In the genomic region with DNA sequence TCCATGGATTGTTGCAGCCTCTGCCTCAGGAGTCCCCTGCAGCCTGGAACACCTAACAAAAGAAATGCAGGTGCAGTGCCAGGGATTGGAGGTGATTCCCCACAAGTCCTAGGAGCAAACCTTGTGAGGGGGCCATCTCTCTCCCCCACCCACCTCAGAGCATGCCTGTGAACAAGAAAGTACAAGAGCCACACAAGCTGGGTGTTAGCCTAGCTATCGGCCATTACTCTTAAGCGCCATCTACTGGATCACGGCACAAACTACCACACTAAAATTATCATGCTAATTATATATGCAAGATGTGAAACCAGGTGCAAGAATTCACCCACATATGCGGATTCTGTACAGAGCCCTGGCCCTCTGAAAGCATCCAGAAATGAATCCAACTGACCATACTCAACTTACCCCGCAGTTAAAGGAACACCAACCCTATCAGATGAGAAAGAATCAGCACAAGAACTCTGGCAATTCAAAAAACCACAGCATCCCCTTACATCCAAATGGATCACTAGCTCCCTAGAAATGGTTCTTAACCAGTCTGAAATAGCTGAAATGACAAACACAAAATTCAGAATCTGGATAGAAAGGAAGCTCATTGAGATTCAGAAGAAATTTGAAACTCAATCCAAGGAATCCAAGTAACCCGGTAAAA, we compare ENCODE assay signal across 9 cellular contexts. TPM values are rescaled to one million over a fixed set of nuclear protein-coding genes. Genes with fewer than 3 reads are reported as not detected.
A peak's percentile ranks its signal among the peaks of the same experiment; 100 is the strongest.
DNase-seq lines count a peak whose midpoint lies in the region; ATAC-seq and TF ChIP-seq lines count a peak whose summit lies in the region.
"Had no signal": no experiment of that assay in that cellular context is flagged by ENCODE, and none has a peak within 500 bp of the region (broad histone marks: within the 10 kb centered on the region; RNA-seq: fewer than 3 reads in every experiment).

No MANE protein-coding gene starts in this region.

- H3K27me3 Mint-ChIP-seq in CD8-positive, alpha-beta memory T cell: peaks cover 3 to 15% of the 10 kb centered on the region in 2 donors

- no peaks in the 10 kb centered on the region for H3K27me3 ChIP-seq in CD8-positive, alpha-beta memory T cell (ENCODE audit: insufficient read depth, low read length, poor library complexity, severe bottlenecking)
- no peaks in the 10 kb centered on the region for H3K27me3 ChIP-seq in PC-9 (ENCODE audit: insufficient read depth, low read depth)
- H3K27me3 ChIP-seq: SJSA1 had no signal

- H3K4me1 ChIP-seq in CD8-positive, alpha-beta memory T cell (ENCODE audit: insufficient read depth, low read length): no peaks in the 10 kb centered on the region
- H3K4me1 ChIP-seq in PC-9 (replicated peaks; ENCODE audit: insufficient read depth): peaks cover 62% of the 10 kb centered on the region

- intact Hi-C loops in PC-9 (cut with micrococcal nuclease; ENCODE audit: unreplicated experiment): loop anchor here (1.0 kb wide), 2 partner anchors 37 to 41 kb away; no protein-coding TSS in a partner anchor

- POLR2A ChIA-PET in CD8-positive, alpha-beta memory T cell (lab: Charles Lee): no interaction called here
- POLR2A ChIA-PET in PC-9 (lab: Charles Lee; ENCODE audit: unreplicated experiment): interaction anchor here (0.6 kb wide), 1 partner anchor 43 kb away, joined by 8 read pairs; no protein-coding TSS in a partner anchor

- H3K4me3 ChIP-seq in CD8-positive, alpha-beta memory T cell (ENCODE audit: low read length): no peak overlapping the region
- H3K4me3 ChIP-seq in PC-9: peak overlapping the region; percentile 47
- H3K4me3 ChIP-seq: SJSA1 had no signal

- H3K4me1 Mint-ChIP-seq in CD8-positive, alpha-beta memory T cell: no peaks in the 10 kb centered on the region

- peaks cover 0 to 4% (median 1%) of the 10 kb centered on the region in 3 donors for H3K36me3 Mint-ChIP-seq in CD8-positive, alpha-beta memory T cell

- H3K79me2 ChIP-seq in PC-9 (ENCODE audit: low read depth): peaks cover 13% of the 10 kb centered on the region; the same call in 1 of the 2 replicates

- H3K36me3 ChIP-seq in CD8-positive, alpha-beta memory T cell (ENCODE audit: insufficient read depth, low read length): no peaks in the 10 kb centered on the region
- H3K36me3 ChIP-seq in PC-9 (ENCODE audit: low read depth): no peaks in the 10 kb centered on the region
- H3K36me3 ChIP-seq: SJSA1 had no signal

- no peak overlapping the region for H3K27ac ChIP-seq in CD8-positive, alpha-beta memory T cell (ENCODE audit: low read depth, low read length)
- peak overlapping the region; percentile 84 for H3K27ac ChIP-seq in PC-9
- H3K27ac ChIP-seq: SJSA1 had no signal

- H3K9me3 Mint-ChIP-seq in CD8-positive, alpha-beta memory T cell: no peaks in the 10 kb centered on the region

- H3K4me3 Mint-ChIP-seq in CD8-positive, alpha-beta memory T cell: no peak overlapping the region

- DNase-seq in CD8-positive, alpha-beta memory T cell: peak; percentile 5 to 67 (median 45)
- peak; percentile 17 for DNase-seq in HuH-7.5 (ENCODE audit: low spot score)
- DNase-seq in PC-9: peak; percentile 44 to 60
- DNase-seq in activated effector memory CD4-positive, alpha-beta T cell treated with Interleukin-2 at 50 U/mL for 16 hours: peak; percentile 5
- DNase-seq in germinal center (ENCODE audit: low spot score): peak; percentile 78
- DNase-seq in pons (ENCODE audit: low spot score): peak; percentile 61
- DNase-seq in GOT3 (lab: John Stamatoyannopoulos, UW): no peak

- H3K4me2 ChIP-seq in PC-9: peak overlapping the region; percentile 72

- TF ChIP-seq CTCF in PC-9 (conservative IDR thresholded peaks at IDR 0.05): peak; percentile 85

- no peak overlapping the region for H2AFZ ChIP-seq in PC-9

- H3K27ac Mint-ChIP-seq in CD8-positive, alpha-beta memory T cell: no peak overlapping the region

- no peaks in the 10 kb centered on the region for H4K20me1 ChIP-seq in PC-9 (ENCODE audit: insufficient read depth)

- BruUV-seq in PC-9 (replicated peaks; lab: Mats Ljungman, UMichigan): TSS peak; percentile 76

- H3K9me3 ChIP-seq in CD8-positive, alpha-beta memory T cell (ENCODE audit: low read length): no peaks in the 10 kb centered on the region
- H3K9me3 ChIP-seq in PC-9 (ENCODE audit: insufficient read depth, low read depth): no peaks in the 10 kb centered on the region; the same call in 1 of the 2 replicates
- H3K9me3 ChIP-seq: SJSA1 had no signal

- CTCF ChIA-PET in CD8-positive, alpha-beta memory T cell (lab: Charles Lee): interaction anchor here (0.7 to 2.3 kb wide), 11 partner anchors 9 to 154 kb away, joined by 3 to 23 read pairs (median 3); no protein-coding TSS in a partner anchor
- CTCF ChIA-PET in PC-9 (lab: Charles Lee): interaction anchor here (0.7 to 1.4 kb wide), 4 partner anchors 26 to 43 kb away, joined by 3 to 13 read pairs (median 4); no protein-coding TSS in a partner anchor

- peak; percentile 83 for ATAC-seq in GM19351 (IDR thresholded peaks at IDR 0.05; ENCODE audit: unreplicated experiment)

- H3F3A ChIP-seq in PC-9 (ENCODE audit: insufficient read depth, low read depth): peaks cover 21% of the 10 kb centered on the region

- no peaks in the 10 kb centered on the region for H3K9me2 ChIP-seq in PC-9 (ENCODE audit: insufficient read depth)

RNA-seq across cellular contexts. Expression of a gene that starts 16.5 kb away (rescaled TPM):
- under 1 TPM; 0.72 to 0.84 TPM for total RNA-seq in CD8-positive, alpha-beta memory T cell
- not detected for polyA plus RNA-seq in CD8-positive, alpha-beta memory T cell
- total RNA-seq in PC-9 (2021): 1.0 and 1.6 TPM in 2 replicates
- total RNA-seq: SJSA1 had no signal

RNA-seq across cellular contexts. Expression of a gene that starts 38.1 kb away (rescaled TPM):
- 10 to 100 TPM; 28.8 to 30.3 TPM for total RNA-seq in CD8-positive, alpha-beta memory T cell
- 18.0 TPM for polyA plus RNA-seq in CD8-positive, alpha-beta memory T cell
- total RNA-seq in PC-9 (2021): 37.5 and 38.9 TPM in 2 replicates
